In genomic region chr1:24749257-24749656, GRCh38 we compare ENCODE assay signal across 15 cellular contexts. TPM values are rescaled to one million over a fixed set of nuclear protein-coding genes. Genes with fewer than 3 reads are reported as not detected.
DNase-seq lines count a peak whose midpoint lies in the region; ATAC-seq and TF ChIP-seq lines count a peak whose summit lies in the region.
"Had no signal": no experiment of that assay in that cellular context is flagged by ENCODE, and none has a peak within 500 bp of the region (broad histone marks: within the 10 kb centered on the region; RNA-seq: fewer than 3 reads in every experiment).

No MANE protein-coding gene starts in this region.

- no peaks in the 10 kb centered on the region for H3K36me3 Mint-ChIP-seq in glutamatergic neuron (ENCODE audit: unreplicated experiment)
- H3K36me3 Mint-ChIP-seq: activated naive CD4-positive, alpha-beta T cell treated with anti-CD3 and anti-CD28 coated beads, Interleukin-2, amount 10 ng/mL, durations not matched to agents 7 days and 5 days; T-cell had no signal

- in situ Hi-C loops in GM23248 (cut with MboI): no loop called here

- H3K27ac ChIP-seq in GM23248 (peak overlapping the region; percentile 97), SU-DHL-6 (ENCODE audit: low read depth, low read length) (peak overlapping the region; percentile 98), stomach (peak overlapping the region in 3 of 5 donors; percentile 36 to 99 (median 96))

- H3K4me2 ChIP-seq in GM23248 (ENCODE audit: unreplicated experiment) (peak overlapping the region; percentile 97), SU-DHL-6 (ENCODE audit: low read depth, low read length, poor library complexity, severe bottlenecking) (peak overlapping the region; percentile 85)

- ATAC-seq in GM18520 (IDR thresholded peaks at IDR 0.05; ENCODE audit: unreplicated experiment): no peak
- ATAC-seq: T-cell had no signal

- H2AFZ ChIP-seq in GM23248: no peak overlapping the region
- no peak overlapping the region for H2AFZ ChIP-seq in SU-DHL-6 (ENCODE audit: low read depth, low read length, severe bottlenecking)

- H3K79me2 ChIP-seq in GM23248 (ENCODE audit: insufficient read depth): peaks cover 89% of the 10 kb centered on the region
- H3K79me2 ChIP-seq in SU-DHL-6 (ENCODE audit: insufficient read depth, low read length): peaks cover 77% of the 10 kb centered on the region

- DNase-seq in GM23248: no peak
- no peak for DNase-seq in glutamatergic neuron
- DNase-seq in stomach: no peak
- no peak for DNase-seq in cerebellar nuclear complex (lab: John Stamatoyannopoulos, UW)
- no peak for DNase-seq in GF-D8 (lab: John Stamatoyannopoulos, UW)
- DNase-seq in NCI-H526 (lab: John Stamatoyannopoulos, UW): no peak
- DNase-seq: activated naive CD4-positive, alpha-beta T cell treated with anti-CD3 and anti-CD28 coated beads, Interleukin-2, amount 10 ng/mL, durations not matched to agents 7 days and 5 days; effector memory CD4-positive, alpha-beta T cell; GOT3; islet precursor cell; NCI-H524 treated with DMSO at 0.1 percent for 48 hours; T-cell; upper lobe of left lung had no signal

- H3F3A ChIP-seq in GM23248 (ENCODE audit: insufficient read depth) (peaks cover 79% of the 10 kb centered on the region), SU-DHL-6 (ENCODE audit: insufficient read depth) (peaks cover 55% of the 10 kb centered on the region)

- H3K9ac ChIP-seq in GM23248 (peak overlapping the region; percentile 95), SU-DHL-6 (ENCODE audit: low read length) (peak overlapping the region; percentile 86)

- TF ChIP-seq CTCF in SU-DHL-6 (IDR thresholded peaks at IDR 0.05; ENCODE audit: insufficient read depth, low read length, poor library complexity, severe bottlenecking) (no peak), glutamatergic neuron (IDR thresholded peaks at IDR 0.05; ENCODE audit: partially characterized antibody, unreplicated experiment) (no peak), stomach (IDR thresholded peaks at IDR 0.05) (no peak)

- intact Hi-C loops in stomach (cut with DNase I; ENCODE audit: low total_unique reads): no loop called here

- peak overlapping the region; percentile 22 for H3K27ac Mint-ChIP-seq in glutamatergic neuron (ENCODE audit: unreplicated experiment)
- H3K27ac Mint-ChIP-seq: activated naive CD4-positive, alpha-beta T cell treated with anti-CD3 and anti-CD28 coated beads, Interleukin-2, amount 10 ng/mL, durations not matched to agents 7 days and 5 days had no signal

- TF ChIP-seq EP300 in stomach (IDR thresholded peaks at IDR 0.05): no peak

- H3K4me1 ChIP-seq in GM23248 (ENCODE audit: insufficient read depth): peaks cover 63% of the 10 kb centered on the region
- H3K4me1 ChIP-seq in stomach: peaks cover 20 to 79% (median 55%) of the 10 kb centered on the region in 4 donors

- H3K4me1 Mint-ChIP-seq in glutamatergic neuron (ENCODE audit: low read depth, unreplicated experiment): peaks cover 22% of the 10 kb centered on the region

- H3K9me3 Mint-ChIP-seq in glutamatergic neuron (ENCODE audit: unreplicated experiment): peaks cover 3% of the 10 kb centered on the region
- H3K9me3 Mint-ChIP-seq: activated naive CD4-positive, alpha-beta T cell treated with anti-CD3 and anti-CD28 coated beads, Interleukin-2, amount 10 ng/mL, durations not matched to agents 7 days and 5 days; T-cell had no signal

- H3K27me3 Mint-ChIP-seq in glutamatergic neuron (ENCODE audit: unreplicated experiment): peaks cover 6% of the 10 kb centered on the region

- peak overlapping the region; percentile 76 for H3K4me3 Mint-ChIP-seq in glutamatergic neuron (ENCODE audit: unreplicated experiment)
- H3K4me3 Mint-ChIP-seq: activated naive CD4-positive, alpha-beta T cell treated with anti-CD3 and anti-CD28 coated beads, Interleukin-2, amount 10 ng/mL, durations not matched to agents 7 days and 5 days had no signal

- no peak for TF ChIP-seq POLR2A in stomach (IDR thresholded peaks at IDR 0.05)

- no peaks in the 10 kb centered on the region for H3K9me3 ChIP-seq in GM23248 (ENCODE audit: low read depth)
- no peaks in the 10 kb centered on the region for H3K9me3 ChIP-seq in SU-DHL-6 (ENCODE audit: insufficient read depth, low read length)
- no peaks in the 10 kb centered on the region for H3K9me3 ChIP-seq in stomach
- H3K9me3 ChIP-seq: upper lobe of left lung had no signal

- peaks cover 21% of the 10 kb centered on the region for H3K36me3 ChIP-seq in GM23248 (ENCODE audit: low read depth)
- H3K36me3 ChIP-seq in SU-DHL-6 (ENCODE audit: low read length): peaks cover 15% of the 10 kb centered on the region
- no peaks in the 10 kb centered on the region for H3K36me3 ChIP-seq in stomach
- H3K36me3 ChIP-seq: upper lobe of left lung had no signal

- H3K27me3 ChIP-seq in GM23248 (replicated peaks; ENCODE audit: insufficient read depth): no peaks in the 10 kb centered on the region
- H3K27me3 ChIP-seq in SU-DHL-6 (ENCODE audit: low read length): no peaks in the 10 kb centered on the region
- no peaks in the 10 kb centered on the region for H3K27me3 ChIP-seq in stomach
- H3K27me3 ChIP-seq: upper lobe of left lung had no signal

- H4K20me1 ChIP-seq in GM23248 (ENCODE audit: insufficient read depth): peaks cover 54% of the 10 kb centered on the region
- H4K20me1 ChIP-seq in SU-DHL-6 (ENCODE audit: low read depth, low read length): peaks cover 13% of the 10 kb centered on the region; the same call in 1 of the 2 replicates

- H3K9me2 ChIP-seq in GM23248 (ENCODE audit: insufficient read depth) (no peaks in the 10 kb centered on the region), SU-DHL-6 (replicated peaks; ENCODE audit: insufficient read depth, low read length) (no peaks in the 10 kb centered on the region)

- WGBS in GM23248 (ENCODE audit: low coverage in 1 of 2, low lambda C conversion rate in 2 of 2, missing lambda C conversion rate in 2 of 2), 2 experiments: 100% methylated on average over 1 of the region's 1 CpG
- WGBS in stomach, 5 donors: 57 to 92% (median 84%) methylated on average over 1 of the region's 1 CpG

- H3K4me3 ChIP-seq in GM23248 (peak overlapping the region; percentile 99), SU-DHL-6 (ENCODE audit: insufficient read depth, low read length, poor library complexity, severe bottlenecking) (peak overlapping the region; percentile 54), stomach (peak overlapping the region in 2 of 4 donors; percentile 81 to 91)

RNA-seq across cellular contexts. Expression of gene CLIC4, which starts 4.0 kb away (rescaled TPM):
- total RNA-seq in GM23248 (2014; rRNA removed; shearing (Covaris generic)): 1,589 and 1,665 TPM in 2 replicates
- polyA plus RNA-seq in GM23248 (2016; fragmentation: Nextera tagmentation; extraction: Ambion mirVana) (1,380 and 1,381 TPM in 2 replicates), stomach (10 to 100 TPM; 53.5 to 62.4 (median 56.2) TPM)
- total RNA-seq in glutamatergic neuron (ENCODE audit: unreplicated experiment) (121 TPM), stomach (100 to 1,000 TPM in 4 of 5 donors, 10 to 100 TPM in 1; 60.0 to 372 (median 258) TPM)
